1 cellular context compared by ENCODE assay signal in the genomic region with DNA sequence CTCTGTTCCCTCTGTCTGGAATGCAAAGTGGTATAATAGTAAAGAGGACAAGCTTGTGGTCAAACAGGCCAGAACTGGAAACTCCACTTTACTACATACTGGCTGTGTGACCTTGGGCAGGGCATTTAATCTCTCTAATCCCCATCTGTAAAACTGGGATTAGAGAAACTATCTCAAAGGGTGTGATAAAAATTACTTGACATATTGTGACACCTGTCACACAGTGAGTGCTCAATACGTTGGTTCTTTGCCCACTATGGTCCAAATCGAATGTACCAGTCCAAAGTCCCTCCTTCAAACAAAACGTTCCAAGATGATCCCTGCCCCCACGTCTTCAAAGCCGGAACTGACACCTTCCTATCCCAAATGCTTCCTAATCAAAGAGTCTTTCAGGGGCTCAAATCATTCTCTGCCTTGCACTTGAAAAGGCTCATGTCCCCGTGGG.
TF ChIP-seq lines count a peak whose summit lies in the region.

No MANE protein-coding gene starts in this region.

TF ChIP-seq in HepG2, 621 proteins besides CTCF, POLR2A, EP300 and RAD21 (continued from another document and continues in another):
- TF ChIP-seq, protein P1, sequence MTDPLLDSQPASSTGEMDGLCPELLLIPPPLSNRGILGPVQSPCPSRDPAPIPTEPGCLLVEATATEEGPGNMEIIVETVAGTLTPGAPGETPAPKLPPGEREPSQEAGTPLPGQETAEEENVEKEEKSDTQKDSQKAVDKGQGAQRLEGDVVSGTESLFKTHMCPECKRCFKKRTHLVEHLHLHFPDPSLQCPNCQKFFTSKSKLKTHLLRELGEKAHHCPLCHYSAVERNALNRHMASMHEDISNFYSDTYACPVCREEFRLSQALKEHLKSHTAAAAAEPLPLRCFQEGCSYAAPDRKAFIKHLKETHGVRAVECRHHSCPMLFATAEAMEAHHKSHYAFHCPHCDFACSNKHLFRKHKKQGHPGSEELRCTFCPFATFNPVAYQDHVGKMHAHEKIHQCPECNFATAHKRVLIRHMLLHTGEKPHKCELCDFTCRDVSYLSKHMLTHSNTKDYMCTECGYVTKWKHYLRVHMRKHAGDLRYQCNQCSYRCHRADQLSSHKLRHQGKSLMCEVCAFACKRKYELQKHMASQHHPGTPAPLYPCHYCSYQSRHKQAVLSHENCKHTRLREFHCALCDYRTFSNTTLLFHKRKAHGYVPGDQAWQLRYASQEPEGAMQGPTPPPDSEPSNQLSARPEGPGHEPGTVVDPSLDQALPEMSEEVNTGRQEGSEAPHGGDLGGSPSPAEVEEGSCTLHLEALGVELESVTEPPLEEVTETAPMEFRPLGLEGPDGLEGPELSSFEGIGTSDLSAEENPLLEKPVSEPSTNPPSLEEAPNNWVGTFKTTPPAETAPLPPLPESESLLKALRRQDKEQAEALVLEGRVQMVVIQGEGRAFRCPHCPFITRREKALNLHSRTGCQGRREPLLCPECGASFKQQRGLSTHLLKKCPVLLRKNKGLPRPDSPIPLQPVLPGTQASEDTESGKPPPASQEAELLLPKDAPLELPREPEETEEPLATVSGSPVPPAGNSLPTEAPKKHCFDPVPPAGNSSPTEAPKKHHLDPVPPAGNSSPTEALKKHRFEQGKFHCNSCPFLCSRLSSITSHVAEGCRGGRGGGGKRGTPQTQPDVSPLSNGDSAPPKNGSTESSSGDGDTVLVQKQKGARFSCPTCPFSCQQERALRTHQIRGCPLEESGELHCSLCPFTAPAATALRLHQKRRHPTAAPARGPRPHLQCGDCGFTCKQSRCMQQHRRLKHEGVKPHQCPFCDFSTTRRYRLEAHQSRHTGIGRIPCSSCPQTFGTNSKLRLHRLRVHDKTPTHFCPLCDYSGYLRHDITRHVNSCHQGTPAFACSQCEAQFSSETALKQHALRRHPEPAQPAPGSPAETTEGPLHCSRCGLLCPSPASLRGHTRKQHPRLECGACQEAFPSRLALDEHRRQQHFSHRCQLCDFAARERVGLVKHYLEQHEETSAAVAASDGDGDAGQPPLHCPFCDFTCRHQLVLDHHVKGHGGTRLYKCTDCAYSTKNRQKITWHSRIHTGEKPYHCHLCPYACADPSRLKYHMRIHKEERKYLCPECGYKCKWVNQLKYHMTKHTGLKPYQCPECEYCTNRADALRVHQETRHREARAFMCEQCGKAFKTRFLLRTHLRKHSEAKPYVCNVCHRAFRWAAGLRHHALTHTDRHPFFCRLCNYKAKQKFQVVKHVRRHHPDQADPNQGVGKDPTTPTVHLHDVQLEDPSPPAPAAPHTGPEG (CRISPR knock-in tag; IDR thresholded peaks at IDR 0.05): no peak
- TF ChIP-seq ZNF17 (CRISPR knock-in tag; IDR thresholded peaks at IDR 0.05) (no peak), ZNF331 (CRISPR knock-in tag; IDR thresholded peaks at IDR 0.05) (peak; percentile 66; the same call in 1 of the 2 replicates), TBX3 (IDR thresholded peaks at IDR 0.05; ENCODE audit: borderline replicate concordance) (peak; percentile 68; the same call in 1 of the 2 replicates), NAIF1 (CRISPR knock-in tag; IDR thresholded peaks at IDR 0.05; ENCODE audit: borderline replicate concordance) (peak; percentile 7; the same call in 1 of the 2 replicates), TBP (CRISPR knock-in tag; IDR thresholded peaks at IDR 0.05) (no peak), BRCA1 (CRISPR knock-in tag; IDR thresholded peaks at IDR 0.05) (no peak), ZNF879 (CRISPR knock-in tag; IDR thresholded peaks at IDR 0.05) (no peak), ZNF501 (CRISPR knock-in tag; IDR thresholded peaks at IDR 0.05) (no peak), FOXA1 (IDR thresholded peaks at IDR 0.05) (no peak), FOXA1 (CRISPR knock-in tag; IDR thresholded peaks at IDR 0.05) (peak; percentile 33; the same call in 1 of the 2 replicates), ZNF382 (CRISPR knock-in tag; IDR thresholded peaks at IDR 0.05; ENCODE audit: borderline replicate concordance) (no peak), ZNF562 (CRISPR knock-in tag; IDR thresholded peaks at IDR 0.05; ENCODE audit: borderline replicate concordance) (no peak), SPEN (CRISPR knock-in tag; IDR thresholded peaks at IDR 0.05; ENCODE audit: low read depth) (no peak), MTA1 (CRISPR knock-in tag; IDR thresholded peaks at IDR 0.05; ENCODE audit: borderline replicate concordance) (no peak; the same call in 1 of the 2 replicates), ZNF484 (CRISPR knock-in tag; IDR thresholded peaks at IDR 0.05; ENCODE audit: borderline replicate concordance, low read depth) (no peak), ZNF841 (CRISPR knock-in tag; IDR thresholded peaks at IDR 0.05; ENCODE audit: borderline replicate concordance) (no peak), EED (CRISPR knock-in tag; IDR thresholded peaks at IDR 0.05) (no peak), POLR2AphosphoS5 (IDR thresholded peaks at IDR 0.05; ENCODE audit: low read depth, low read length) (no peak), ADNP (CRISPR knock-in tag; IDR thresholded peaks at IDR 0.05) (no peak), ZKSCAN1 (IDR thresholded peaks at IDR 0.05; ENCODE audit: low read length) (no peak), KDM4B (CRISPR knock-in tag; IDR thresholded peaks at IDR 0.05) (no peak), ZNF12 (CRISPR knock-in tag; IDR thresholded peaks at IDR 0.05) (no peak), TCF7L2 (IDR thresholded peaks at IDR 0.05; ENCODE audit: low read depth, low read length) (no peak), ZNF138 (CRISPR knock-in tag; IDR thresholded peaks at IDR 0.05; ENCODE audit: low read depth) (no peak), ZBTB7A (CRISPR knock-in tag; IDR thresholded peaks at IDR 0.05) (no peak)
- TF ChIP-seq, protein P2, sequence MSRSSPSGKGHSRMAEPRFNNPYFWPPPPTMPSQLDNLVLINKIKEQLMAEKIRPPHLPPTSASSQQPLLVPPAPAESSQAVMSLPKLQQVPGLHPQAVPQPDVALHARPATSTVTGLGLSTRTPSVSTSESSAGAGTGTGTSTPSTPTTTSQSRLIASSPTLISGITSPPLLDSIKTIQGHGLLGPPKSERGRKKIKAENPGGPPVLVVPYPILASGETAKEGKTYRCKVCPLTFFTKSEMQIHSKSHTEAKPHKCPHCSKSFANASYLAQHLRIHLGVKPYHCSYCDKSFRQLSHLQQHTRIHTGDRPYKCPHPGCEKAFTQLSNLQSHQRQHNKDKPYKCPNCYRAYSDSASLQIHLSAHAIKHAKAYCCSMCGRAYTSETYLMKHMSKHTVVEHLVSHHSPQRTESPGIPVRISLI (CRISPR knock-in tag; IDR thresholded peaks at IDR 0.05; ENCODE audit: borderline replicate concordance): no peak
- TF ChIP-seq, protein P3, sequence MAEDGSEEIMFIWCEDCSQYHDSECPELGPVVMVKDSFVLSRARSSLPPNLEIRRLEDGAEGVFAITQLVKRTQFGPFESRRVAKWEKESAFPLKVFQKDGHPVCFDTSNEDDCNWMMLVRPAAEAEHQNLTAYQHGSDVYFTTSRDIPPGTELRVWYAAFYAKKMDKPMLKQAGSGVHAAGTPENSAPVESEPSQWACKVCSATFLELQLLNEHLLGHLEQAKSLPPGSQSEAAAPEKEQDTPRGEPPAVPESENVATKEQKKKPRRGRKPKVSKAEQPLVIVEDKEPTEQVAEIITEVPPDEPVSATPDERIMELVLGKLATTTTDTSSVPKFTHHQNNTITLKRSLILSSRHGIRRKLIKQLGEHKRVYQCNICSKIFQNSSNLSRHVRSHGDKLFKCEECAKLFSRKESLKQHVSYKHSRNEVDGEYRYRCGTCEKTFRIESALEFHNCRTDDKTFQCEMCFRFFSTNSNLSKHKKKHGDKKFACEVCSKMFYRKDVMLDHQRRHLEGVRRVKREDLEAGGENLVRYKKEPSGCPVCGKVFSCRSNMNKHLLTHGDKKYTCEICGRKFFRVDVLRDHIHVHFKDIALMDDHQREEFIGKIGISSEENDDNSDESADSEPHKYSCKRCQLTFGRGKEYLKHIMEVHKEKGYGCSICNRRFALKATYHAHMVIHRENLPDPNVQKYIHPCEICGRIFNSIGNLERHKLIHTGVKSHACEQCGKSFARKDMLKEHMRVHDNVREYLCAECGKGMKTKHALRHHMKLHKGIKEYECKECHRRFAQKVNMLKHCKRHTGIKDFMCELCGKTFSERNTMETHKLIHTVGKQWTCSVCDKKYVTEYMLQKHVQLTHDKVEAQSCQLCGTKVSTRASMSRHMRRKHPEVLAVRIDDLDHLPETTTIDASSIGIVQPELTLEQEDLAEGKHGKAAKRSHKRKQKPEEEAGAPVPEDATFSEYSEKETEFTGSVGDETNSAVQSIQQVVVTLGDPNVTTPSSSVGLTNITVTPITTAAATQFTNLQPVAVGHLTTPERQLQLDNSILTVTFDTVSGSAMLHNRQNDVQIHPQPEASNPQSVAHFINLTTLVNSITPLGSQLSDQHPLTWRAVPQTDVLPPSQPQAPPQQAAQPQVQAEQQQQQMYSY (CRISPR knock-in tag; IDR thresholded peaks at IDR 0.05): no peak
- TF ChIP-seq, protein P4, sequence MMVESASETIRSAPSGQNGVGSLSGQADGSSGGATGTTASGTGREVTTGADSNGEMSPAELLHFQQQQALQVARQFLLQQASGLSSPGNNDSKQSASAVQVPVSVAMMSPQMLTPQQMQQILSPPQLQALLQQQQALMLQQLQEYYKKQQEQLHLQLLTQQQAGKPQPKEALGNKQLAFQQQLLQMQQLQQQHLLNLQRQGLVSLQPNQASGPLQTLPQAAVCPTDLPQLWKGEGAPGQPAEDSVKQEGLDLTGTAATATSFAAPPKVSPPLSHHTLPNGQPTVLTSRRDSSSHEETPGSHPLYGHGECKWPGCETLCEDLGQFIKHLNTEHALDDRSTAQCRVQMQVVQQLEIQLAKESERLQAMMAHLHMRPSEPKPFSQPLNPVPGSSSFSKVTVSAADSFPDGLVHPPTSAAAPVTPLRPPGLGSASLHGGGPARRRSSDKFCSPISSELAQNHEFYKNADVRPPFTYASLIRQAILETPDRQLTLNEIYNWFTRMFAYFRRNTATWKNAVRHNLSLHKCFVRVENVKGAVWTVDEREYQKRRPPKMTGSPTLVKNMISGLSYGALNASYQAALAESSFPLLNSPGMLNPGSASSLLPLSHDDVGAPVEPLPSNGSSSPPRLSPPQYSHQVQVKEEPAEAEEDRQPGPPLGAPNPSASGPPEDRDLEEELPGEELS (CRISPR knock-in tag; IDR thresholded peaks at IDR 0.05): 0 out of 2 replicates have a peak, but pooled peaks have one; percentile 15
- TF ChIP-seq, protein P5, sequence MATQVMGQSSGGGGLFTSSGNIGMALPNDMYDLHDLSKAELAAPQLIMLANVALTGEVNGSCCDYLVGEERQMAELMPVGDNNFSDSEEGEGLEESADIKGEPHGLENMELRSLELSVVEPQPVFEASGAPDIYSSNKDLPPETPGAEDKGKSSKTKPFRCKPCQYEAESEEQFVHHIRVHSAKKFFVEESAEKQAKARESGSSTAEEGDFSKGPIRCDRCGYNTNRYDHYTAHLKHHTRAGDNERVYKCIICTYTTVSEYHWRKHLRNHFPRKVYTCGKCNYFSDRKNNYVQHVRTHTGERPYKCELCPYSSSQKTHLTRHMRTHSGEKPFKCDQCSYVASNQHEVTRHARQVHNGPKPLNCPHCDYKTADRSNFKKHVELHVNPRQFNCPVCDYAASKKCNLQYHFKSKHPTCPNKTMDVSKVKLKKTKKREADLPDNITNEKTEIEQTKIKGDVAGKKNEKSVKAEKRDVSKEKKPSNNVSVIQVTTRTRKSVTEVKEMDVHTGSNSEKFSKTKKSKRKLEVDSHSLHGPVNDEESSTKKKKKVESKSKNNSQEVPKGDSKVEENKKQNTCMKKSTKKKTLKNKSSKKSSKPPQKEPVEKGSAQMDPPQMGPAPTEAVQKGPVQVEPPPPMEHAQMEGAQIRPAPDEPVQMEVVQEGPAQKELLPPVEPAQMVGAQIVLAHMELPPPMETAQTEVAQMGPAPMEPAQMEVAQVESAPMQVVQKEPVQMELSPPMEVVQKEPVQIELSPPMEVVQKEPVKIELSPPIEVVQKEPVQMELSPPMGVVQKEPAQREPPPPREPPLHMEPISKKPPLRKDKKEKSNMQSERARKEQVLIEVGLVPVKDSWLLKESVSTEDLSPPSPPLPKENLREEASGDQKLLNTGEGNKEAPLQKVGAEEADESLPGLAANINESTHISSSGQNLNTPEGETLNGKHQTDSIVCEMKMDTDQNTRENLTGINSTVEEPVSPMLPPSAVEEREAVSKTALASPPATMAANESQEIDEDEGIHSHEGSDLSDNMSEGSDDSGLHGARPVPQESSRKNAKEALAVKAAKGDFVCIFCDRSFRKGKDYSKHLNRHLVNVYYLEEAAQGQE (IDR thresholded peaks at IDR 0.05; ENCODE audit: borderline replicate concordance in 1 of 2, low read depth in 1 of 2, low read length in 2 of 2): no peak
- TF ChIP-seq, protein P6, sequence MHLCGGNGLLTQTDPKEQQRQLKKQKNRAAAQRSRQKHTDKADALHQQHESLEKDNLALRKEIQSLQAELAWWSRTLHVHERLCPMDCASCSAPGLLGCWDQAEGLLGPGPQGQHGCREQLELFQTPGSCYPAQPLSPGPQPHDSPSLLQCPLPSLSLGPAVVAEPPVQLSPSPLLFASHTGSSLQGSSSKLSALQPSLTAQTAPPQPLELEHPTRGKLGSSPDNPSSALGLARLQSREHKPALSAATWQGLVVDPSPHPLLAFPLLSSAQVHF (CRISPR knock-in tag; IDR thresholded peaks at IDR 0.05): no peak
- TF ChIP-seq, protein P7, sequence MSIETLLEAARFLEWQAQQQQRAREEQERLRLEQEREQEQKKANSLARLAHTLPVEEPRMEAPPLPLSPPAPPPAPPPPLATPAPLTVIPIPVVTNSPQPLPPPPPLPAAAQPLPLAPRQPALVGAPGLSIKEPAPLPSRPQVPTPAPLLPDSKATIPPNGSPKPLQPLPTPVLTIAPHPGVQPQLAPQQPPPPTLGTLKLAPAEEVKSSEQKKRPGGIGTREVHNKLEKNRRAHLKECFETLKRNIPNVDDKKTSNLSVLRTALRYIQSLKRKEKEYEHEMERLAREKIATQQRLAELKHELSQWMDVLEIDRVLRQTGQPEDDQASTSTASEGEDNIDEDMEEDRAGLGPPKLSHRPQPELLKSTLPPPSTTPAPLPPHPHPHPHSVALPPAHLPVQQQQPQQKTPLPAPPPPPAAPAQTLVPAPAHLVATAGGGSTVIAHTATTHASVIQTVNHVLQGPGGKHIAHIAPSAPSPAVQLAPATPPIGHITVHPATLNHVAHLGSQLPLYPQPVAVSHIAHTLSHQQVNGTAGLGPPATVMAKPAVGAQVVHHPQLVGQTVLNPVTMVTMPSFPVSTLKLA (IDR thresholded peaks at IDR 0.05): no peak
- TF ChIP-seq, protein P8, sequence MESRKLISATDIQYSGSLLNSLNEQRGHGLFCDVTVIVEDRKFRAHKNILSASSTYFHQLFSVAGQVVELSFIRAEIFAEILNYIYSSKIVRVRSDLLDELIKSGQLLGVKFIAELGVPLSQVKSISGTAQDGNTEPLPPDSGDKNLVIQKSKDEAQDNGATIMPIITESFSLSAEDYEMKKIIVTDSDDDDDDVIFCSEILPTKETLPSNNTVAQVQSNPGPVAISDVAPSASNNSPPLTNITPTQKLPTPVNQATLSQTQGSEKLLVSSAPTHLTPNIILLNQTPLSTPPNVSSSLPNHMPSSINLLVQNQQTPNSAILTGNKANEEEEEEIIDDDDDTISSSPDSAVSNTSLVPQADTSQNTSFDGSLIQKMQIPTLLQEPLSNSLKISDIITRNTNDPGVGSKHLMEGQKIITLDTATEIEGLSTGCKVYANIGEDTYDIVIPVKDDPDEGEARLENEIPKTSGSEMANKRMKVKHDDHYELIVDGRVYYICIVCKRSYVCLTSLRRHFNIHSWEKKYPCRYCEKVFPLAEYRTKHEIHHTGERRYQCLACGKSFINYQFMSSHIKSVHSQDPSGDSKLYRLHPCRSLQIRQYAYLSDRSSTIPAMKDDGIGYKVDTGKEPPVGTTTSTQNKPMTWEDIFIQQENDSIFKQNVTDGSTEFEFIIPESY (CRISPR knock-in tag; IDR thresholded peaks at IDR 0.05): no peak
